In genomic region chr6:12186543-12186942, GRCh38 we compare ENCODE assay signal across 3 cellular contexts.
"Had no signal": no experiment of that assay in that cellular context is flagged by ENCODE, and none has a peak within 500 bp of the region (broad histone marks: within the 10 kb centered on the region; RNA-seq: fewer than 3 reads in every experiment).

No MANE protein-coding gene starts in this region.

- ATAC-seq: GM12878 had no signal

- DNase-seq: GDM1, GF-D8 had no signal

- H3K4me3 ChIP-seq: GM12878 had no signal
